In the genomic region with DNA sequence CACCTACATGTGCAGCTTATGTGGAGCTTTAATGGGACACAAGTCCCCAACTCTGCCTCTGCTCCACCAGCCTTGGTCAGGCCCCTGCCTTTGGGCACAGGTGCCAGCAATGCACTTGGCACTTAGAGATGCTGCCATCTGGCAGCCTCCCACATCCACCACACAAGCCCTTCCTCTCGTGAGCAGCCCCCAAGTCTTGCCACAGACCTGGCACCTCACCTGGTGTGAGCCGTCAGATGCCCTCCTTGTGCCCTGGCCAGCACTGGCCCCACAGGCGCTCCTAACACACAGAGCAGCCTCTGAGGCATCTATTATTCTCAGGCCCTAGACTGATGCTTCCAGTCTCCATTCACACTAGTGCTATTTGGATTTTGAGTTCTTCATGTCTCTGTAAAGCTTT, we compare ENCODE assay signal across 14 cellular contexts. TPM values are rescaled to one million over a fixed set of nuclear protein-coding genes. Genes with fewer than 3 reads are reported as not detected.
DNase-seq lines count a peak whose midpoint lies in the region; ATAC-seq and TF ChIP-seq lines count a peak whose summit lies in the region.
"Had no signal": no experiment of that assay in that cellular context is flagged by ENCODE, and none has a peak within 500 bp of the region (broad histone marks: within the 10 kb centered on the region; RNA-seq: fewer than 3 reads in every experiment).

No MANE protein-coding gene starts in this region.

- peak overlapping the region; percentile 98 for H3K27ac ChIP-seq in cardiac muscle cell
- H3K27ac ChIP-seq in lower lobe of right lung = peak overlapping the region; percentile 46

- peaks cover 9% of the 10 kb centered on the region for H3K36me3 Mint-ChIP-seq in activated CD8-positive, alpha-beta T cell treated with anti-CD3 and anti-CD28 coated beads for 36 hours (ENCODE audit: low read depth)

- H3K4me3 ChIP-seq in cardiac muscle cell = no peak overlapping the region
- H3K4me3 ChIP-seq in lower lobe of right lung = no peak overlapping the region

- no peaks in the 10 kb centered on the region for H3K9me3 Mint-ChIP-seq in activated CD8-positive, alpha-beta T cell treated with anti-CD3 and anti-CD28 coated beads for 36 hours

- CTCF ChIA-PET in activated CD8-positive, alpha-beta T cell treated with anti-CD3 and anti-CD28 coated beads for 36 hours (lab: Charles Lee) = interaction anchor here (1.5 kb wide), 1 partner anchor 8 kb away, joined by 8 read pairs; no protein-coding TSS in a partner anchor

- no peaks in the 10 kb centered on the region for H3K27me3 ChIP-seq in cardiac muscle cell
- no peaks in the 10 kb centered on the region for H3K27me3 ChIP-seq in lower lobe of right lung (ENCODE audit: low read depth)

- POLR2A ChIA-PET in activated CD8-positive, alpha-beta T cell treated with anti-CD3 and anti-CD28 coated beads for 36 hours (lab: Charles Lee) = interaction anchor here (0.5 kb wide), 1 partner anchor 212 kb away, joined by 3 read pairs; no protein-coding TSS in a partner anchor

- no peaks in the 10 kb centered on the region for H3K9me3 ChIP-seq in cardiac muscle cell (ENCODE audit: low read depth)
- no peaks in the 10 kb centered on the region for H3K9me3 ChIP-seq in lower lobe of right lung

- peaks cover 27% of the 10 kb centered on the region for H3K4me1 ChIP-seq in cardiac muscle cell (ENCODE audit: low read depth)
- peaks cover 35% of the 10 kb centered on the region for H3K4me1 ChIP-seq in lower lobe of right lung

- H3K36me3 ChIP-seq in cardiac muscle cell = no peaks in the 10 kb centered on the region
- peaks cover 93% of the 10 kb centered on the region for H3K36me3 ChIP-seq in lower lobe of right lung

- ATAC-seq in activated CD8-positive, alpha-beta T cell treated with anti-CD3 and anti-CD28 coated beads for 36 hours = no peak
- ATAC-seq in lower lobe of right lung (peak; percentile 45 to 61), HG03342 (IDR thresholded peaks at IDR 0.05; ENCODE audit: unreplicated experiment) (no peak)

- DNase-seq in cardiac muscle cell (ENCODE audit: low read depth in 1 of 2, low spot score in 1 of 2) (no peak), cardiac septum (ENCODE audit: low spot score) (no peak), lower lobe of right lung (peak; percentile 61), SKM-1 (lab: John Stamatoyannopoulos, UW; ENCODE audit: unreplicated experiment) (no peak), GM20000 (ENCODE audit: low spot score) (no peak)
- DNase-seq in activated CD8-positive, alpha-beta T cell treated with anti-CD3 and anti-CD28 coated beads for 36 hours = no peak
- DNase-seq in stimulated activated CD4-positive, alpha-beta T cell treated with anti-CD3 and anti-CD28 coated beads, Interleukin-15, amount 100 ng/mL, for 24 hours = no peak
- DNase-seq: activated CD4-positive, alpha-beta T cell treated with anti-CD3 and anti-CD28 coated beads for 4 hours; activated gamma-delta T cell; GF-D8; NCI-H2081 had no signal

- no peak for TF ChIP-seq CTCF in cardiac muscle cell (IDR thresholded peaks at IDR 0.05; ENCODE audit: low read depth, low read length)
- no peak for TF ChIP-seq CTCF in activated CD8-positive, alpha-beta T cell treated with anti-CD3 and anti-CD28 coated beads for 36 hours (IDR thresholded peaks at IDR 0.05)
- no peak for TF ChIP-seq CTCF in lower lobe of right lung (IDR thresholded peaks at IDR 0.05)
- no peak for TF ChIP-seq CTCF in GM20000 (IDR thresholded peaks at IDR 0.05; ENCODE audit: extremely low read depth, missing control alignments)

- H3K4me1 Mint-ChIP-seq in activated CD8-positive, alpha-beta T cell treated with anti-CD3 and anti-CD28 coated beads for 36 hours (ENCODE audit: low read depth) = peaks cover 20% of the 10 kb centered on the region

- intact Hi-C loops in cardiac septum (cut with DNase I) (no loop called here), lower lobe of right lung (cut with DNase I) (no loop called here)
- intact Hi-C loops in activated CD8-positive, alpha-beta T cell treated with anti-CD3 and anti-CD28 coated beads for 36 hours (cut with micrococcal nuclease) = no loop called here

- H3K27me3 Mint-ChIP-seq in activated CD8-positive, alpha-beta T cell treated with anti-CD3 and anti-CD28 coated beads for 36 hours = no peaks in the 10 kb centered on the region

- H3K4me3 Mint-ChIP-seq in activated CD8-positive, alpha-beta T cell treated with anti-CD3 and anti-CD28 coated beads for 36 hours = no peak overlapping the region

- H3K27ac Mint-ChIP-seq in activated CD8-positive, alpha-beta T cell treated with anti-CD3 and anti-CD28 coated beads for 36 hours = peak overlapping the region; percentile 60

RNA-seq across cellular contexts. Expression of gene SERPIND1, which starts 24.5 kb away (rescaled TPM):
- total RNA-seq in cardiac muscle cell (0.88 and 1.3 TPM in 2 replicates), cardiac septum (0.13 TPM), lower lobe of right lung (0.24 TPM)
- 0.94 and 4.8 TPM in 2 replicates for polyA plus RNA-seq in cardiac muscle cell
- total RNA-seq in activated CD8-positive, alpha-beta T cell treated with anti-CD3 and anti-CD28 coated beads for 36 hours = not detected
- total RNA-seq: kidney epithelial cell, OCI-LY7 had no signal

Comparison
In these comparisons a context has a peak if more than half of its experiments do, and no peak if none do; other contexts are left out.
1. ATAC-seq: peak in lower lobe of right lung (2 of 2); none in activated CD8-positive, alpha-beta T cell treated with anti-CD3 and anti-CD28 coated beads for 36 hours (single experiment) and HG03342 (single experiment).